In the genomic region with DNA sequence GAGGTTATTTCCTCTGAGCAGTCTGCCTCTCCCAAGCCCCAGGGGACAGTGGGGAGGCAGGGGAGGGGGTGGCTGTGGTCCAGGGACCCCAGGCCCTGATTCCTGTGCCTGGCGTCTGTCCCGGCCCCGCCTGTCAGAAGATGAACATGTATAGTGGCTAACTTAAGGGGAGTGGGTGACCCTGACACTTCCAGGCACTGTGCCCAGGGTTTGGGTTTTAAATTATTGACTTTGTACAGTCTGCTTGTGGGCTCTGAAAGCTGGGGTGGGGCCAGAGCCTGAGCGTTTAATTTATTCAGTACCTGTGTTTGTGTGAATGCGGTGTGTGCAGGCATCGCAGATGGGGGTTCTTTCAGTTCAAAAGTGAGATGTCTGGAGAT, we compare ENCODE assay signal across 1 cellular context.
TF ChIP-seq lines count a peak whose summit lies in the region.

No MANE protein-coding gene starts in this region.

TF ChIP-seq in SK-N-SH treated with all-trans-retinoic acid at 6 μM for 48 hours, 23 proteins besides CTCF, POLR2A, EP300 and RAD21:
- TF ChIP-seq ESRRG (CRISPR knock-in tag; IDR thresholded peaks at IDR 0.05), result no peak
- TF ChIP-seq TCF4 (CRISPR knock-in tag; IDR thresholded peaks at IDR 0.05; ENCODE audit: borderline replicate concordance), result no peak
- no peak for TF ChIP-seq ZFP3 (CRISPR knock-in tag; IDR thresholded peaks at IDR 0.05)
- TF ChIP-seq TOX (CRISPR knock-in tag; IDR thresholded peaks at IDR 0.05; ENCODE audit: borderline replicate concordance), result no peak
- no peak for TF ChIP-seq RARB (CRISPR knock-in tag; IDR thresholded peaks at IDR 0.05)
- TF ChIP-seq ZFP30 (CRISPR knock-in tag; IDR thresholded peaks at IDR 0.05), result no peak
- no peak for TF ChIP-seq PPARA (CRISPR knock-in tag; IDR thresholded peaks at IDR 0.05; ENCODE audit: borderline replicate concordance)
- TF ChIP-seq ARNTL (CRISPR knock-in tag; IDR thresholded peaks at IDR 0.05; ENCODE audit: borderline replicate concordance, low read depth), result no peak
- no peak for TF ChIP-seq CSRNP3 (CRISPR knock-in tag; IDR thresholded peaks at IDR 0.05)
- TF ChIP-seq, protein P1, sequence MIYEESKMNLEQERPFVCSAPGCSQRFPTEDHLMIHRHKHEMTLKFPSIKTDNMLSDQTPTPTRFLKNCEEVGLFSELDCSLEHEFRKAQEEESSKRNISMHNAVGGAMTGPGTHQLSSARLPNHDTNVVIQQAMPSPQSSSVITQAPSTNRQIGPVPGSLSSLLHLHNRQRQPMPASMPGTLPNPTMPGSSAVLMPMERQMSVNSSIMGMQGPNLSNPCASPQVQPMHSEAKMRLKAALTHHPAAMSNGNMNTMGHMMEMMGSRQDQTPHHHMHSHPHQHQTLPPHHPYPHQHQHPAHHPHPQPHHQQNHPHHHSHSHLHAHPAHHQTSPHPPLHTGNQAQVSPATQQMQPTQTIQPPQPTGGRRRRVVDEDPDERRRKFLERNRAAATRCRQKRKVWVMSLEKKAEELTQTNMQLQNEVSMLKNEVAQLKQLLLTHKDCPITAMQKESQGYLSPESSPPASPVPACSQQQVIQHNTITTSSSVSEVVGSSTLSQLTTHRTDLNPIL (CRISPR knock-in tag; IDR thresholded peaks at IDR 0.05; ENCODE audit: low read depth), result no peak
- TF ChIP-seq GLIS3 (CRISPR knock-in tag; IDR thresholded peaks at IDR 0.05), result no peak
- TF ChIP-seq ZNF8 (CRISPR knock-in tag; IDR thresholded peaks at IDR 0.05), result no peak
- TF ChIP-seq OSR1 (CRISPR knock-in tag; IDR thresholded peaks at IDR 0.05), result no peak
- no peak for TF ChIP-seq ZNF565 (CRISPR knock-in tag; conservative IDR thresholded peaks at IDR 0.05; ENCODE audit: low read depth)
- TF ChIP-seq CSDC2 (CRISPR knock-in tag; IDR thresholded peaks at IDR 0.05), result no peak
- no peak for TF ChIP-seq SNAI2 (CRISPR knock-in tag; IDR thresholded peaks at IDR 0.05)
- TF ChIP-seq ZNF70 (CRISPR knock-in tag; IDR thresholded peaks at IDR 0.05), result no peak
- TF ChIP-seq, protein P2, sequence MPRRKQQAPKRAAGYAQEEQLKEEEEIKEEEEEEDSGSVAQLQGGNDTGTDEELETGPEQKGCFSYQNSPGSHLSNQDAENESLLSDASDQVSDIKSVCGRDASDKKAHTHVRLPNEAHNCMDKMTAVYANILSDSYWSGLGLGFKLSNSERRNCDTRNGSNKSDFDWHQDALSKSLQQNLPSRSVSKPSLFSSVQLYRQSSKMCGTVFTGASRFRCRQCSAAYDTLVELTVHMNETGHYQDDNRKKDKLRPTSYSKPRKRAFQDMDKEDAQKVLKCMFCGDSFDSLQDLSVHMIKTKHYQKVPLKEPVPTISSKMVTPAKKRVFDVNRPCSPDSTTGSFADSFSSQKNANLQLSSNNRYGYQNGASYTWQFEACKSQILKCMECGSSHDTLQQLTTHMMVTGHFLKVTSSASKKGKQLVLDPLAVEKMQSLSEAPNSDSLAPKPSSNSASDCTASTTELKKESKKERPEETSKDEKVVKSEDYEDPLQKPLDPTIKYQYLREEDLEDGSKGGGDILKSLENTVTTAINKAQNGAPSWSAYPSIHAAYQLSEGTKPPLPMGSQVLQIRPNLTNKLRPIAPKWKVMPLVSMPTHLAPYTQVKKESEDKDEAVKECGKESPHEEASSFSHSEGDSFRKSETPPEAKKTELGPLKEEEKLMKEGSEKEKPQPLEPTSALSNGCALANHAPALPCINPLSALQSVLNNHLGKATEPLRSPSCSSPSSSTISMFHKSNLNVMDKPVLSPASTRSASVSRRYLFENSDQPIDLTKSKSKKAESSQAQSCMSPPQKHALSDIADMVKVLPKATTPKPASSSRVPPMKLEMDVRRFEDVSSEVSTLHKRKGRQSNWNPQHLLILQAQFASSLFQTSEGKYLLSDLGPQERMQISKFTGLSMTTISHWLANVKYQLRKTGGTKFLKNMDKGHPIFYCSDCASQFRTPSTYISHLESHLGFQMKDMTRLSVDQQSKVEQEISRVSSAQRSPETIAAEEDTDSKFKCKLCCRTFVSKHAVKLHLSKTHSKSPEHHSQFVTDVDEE (CRISPR knock-in tag; IDR thresholded peaks at IDR 0.05), result no peak
